In the genomic region with DNA sequence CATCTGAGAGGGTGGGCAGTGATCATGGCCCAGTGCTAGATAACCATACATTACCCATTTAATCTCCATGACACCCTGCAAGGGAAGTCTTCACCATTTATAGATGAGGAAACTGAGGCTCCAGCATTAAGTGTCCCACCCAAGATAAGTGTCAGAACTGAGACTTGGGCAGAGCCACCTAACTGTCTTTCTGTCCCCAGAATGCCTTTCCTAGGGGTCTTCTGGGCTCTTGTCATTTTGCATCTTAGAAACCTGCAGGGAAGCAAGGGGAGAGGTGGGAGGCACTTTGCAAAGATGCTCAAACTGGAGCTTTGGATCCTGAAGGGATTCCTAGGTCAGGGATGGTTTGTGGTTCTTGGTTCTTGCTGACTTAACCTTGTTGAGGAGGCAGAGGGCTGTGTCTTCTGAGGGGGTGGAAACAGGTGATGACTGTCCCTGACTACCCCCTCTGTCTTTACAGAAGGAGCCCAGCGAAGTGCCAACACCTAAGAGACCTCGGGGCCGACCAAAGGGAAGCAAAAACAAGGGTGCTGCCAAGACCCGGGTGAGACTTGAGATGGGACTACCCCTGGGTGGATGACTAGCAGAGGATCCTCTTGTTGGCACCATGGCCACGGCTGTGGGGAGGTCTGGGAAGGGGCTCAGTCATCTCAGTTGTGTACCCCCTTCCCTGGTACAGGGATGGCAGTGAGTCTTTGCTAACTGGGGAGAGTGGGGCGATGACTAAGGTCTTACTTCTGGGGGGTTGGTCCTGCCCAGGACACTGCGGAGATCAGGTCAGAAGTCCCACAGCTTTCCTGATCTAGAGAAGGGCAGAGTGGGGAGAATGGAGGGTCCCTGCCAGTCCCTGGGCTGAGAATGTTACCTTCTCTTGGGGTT, we compare ENCODE assay signal across 8 cellular contexts. TPM values are rescaled to one million over a fixed set of nuclear protein-coding genes. Genes with fewer than 3 reads are reported as not detected.
DNase-seq lines count a peak whose midpoint lies in the region; ATAC-seq and TF ChIP-seq lines count a peak whose summit lies in the region.

No MANE protein-coding gene starts in this region.

- H3K4me1 ChIP-seq in KMS-11 (ENCODE audit: low read depth, poor library complexity, severe bottlenecking) (peaks cover 56% of the 10 kb centered on the region), gastrocnemius medialis (peaks cover 21 to 23% of the 10 kb centered on the region in 2 donors), BE2C (peaks cover 20% of the 10 kb centered on the region)

- no peak overlapping the region for H3K4me3 Mint-ChIP-seq in central memory CD8-positive, alpha-beta T cell

- no peaks in the 10 kb centered on the region for H3K9me3 ChIP-seq in gastrocnemius medialis
- no peaks in the 10 kb centered on the region for H3K9me3 ChIP-seq in BE2C

- no peak overlapping the region for H3K4me2 ChIP-seq in KMS-11

- H3K9me3 Mint-ChIP-seq in central memory CD8-positive, alpha-beta T cell, result no peaks in the 10 kb centered on the region

- peak; percentile 51 for DNase-seq in activated CD8-positive, alpha-beta memory T cell treated with anti-CD3 and anti-CD28 coated beads for 24 hours
- DNase-seq in activated CD8-positive, alpha-beta memory T cell treated with anti-CD3 and anti-CD28 coated beads, Interleukin-2, amount 50 U/mL, for 4 hours, result no peak
- no peak for DNase-seq in central memory CD8-positive, alpha-beta T cell (ENCODE audit: low spot score in 2 of 2)
- no peak for DNase-seq in gastrocnemius medialis
- DNase-seq in NOMO-1 treated with dmso at 0.1 percent for 144 hours (lab: John Stamatoyannopoulos, UW; ENCODE audit: unreplicated experiment), result no peak
- no peak for DNase-seq in NCI-H1694 treated with DMSO at 0.1 percent for 48 hours (lab: John Stamatoyannopoulos, UW)
- no peak for DNase-seq in BE2C

- H3K36me3 ChIP-seq in KMS-11 (ENCODE audit: insufficient read depth) (no peaks in the 10 kb centered on the region; the same call in 1 of the 2 replicates), gastrocnemius medialis (peaks cover 0 to 18% of the 10 kb centered on the region in 2 donors), BE2C (peaks cover 43% of the 10 kb centered on the region)

- H3K4me3 ChIP-seq in KMS-11 (IDR thresholded peaks at IDR 0.05; ENCODE audit: insufficient read depth, low read depth, low read length), result no peak overlapping the region
- no peak overlapping the region for H3K4me3 ChIP-seq in gastrocnemius medialis
- H3K4me3 ChIP-seq in BE2C (ENCODE audit: low read depth, low read length), result no peak overlapping the region

- H3K79me2 ChIP-seq in KMS-11 (ENCODE audit: insufficient read depth, low read depth), result peaks cover 46% of the 10 kb centered on the region

- H3K36me3 Mint-ChIP-seq in central memory CD8-positive, alpha-beta T cell (ENCODE audit: insufficient read depth), result peaks cover 26% of the 10 kb centered on the region

- H2AFZ ChIP-seq in KMS-11 (ENCODE audit: low read depth), result no peak overlapping the region

- H3K27me3 Mint-ChIP-seq in central memory CD8-positive, alpha-beta T cell, result no peaks in the 10 kb centered on the region

- H4K20me1 ChIP-seq in KMS-11 (ENCODE audit: insufficient read depth), result no peaks in the 10 kb centered on the region

- no peak overlapping the region for H3K9ac ChIP-seq in KMS-11

- intact Hi-C loops in gastrocnemius medialis (cut with DNase I; ENCODE audit: low total_unique reads), result no loop called here

- peak overlapping the region; percentile 51 for H3K27ac Mint-ChIP-seq in central memory CD8-positive, alpha-beta T cell (ENCODE audit: low read depth)

- no peak for TF ChIP-seq CTCF in KMS-11 (conservative IDR thresholded peaks at IDR 0.05; ENCODE audit: low read depth, low read length)
- TF ChIP-seq CTCF in gastrocnemius medialis (IDR thresholded peaks at IDR 0.05 in 4 of 5, conservative IDR thresholded peaks at IDR 0.05 in 1 of 5), result no peak
- TF ChIP-seq CTCF in BE2C (IDR thresholded peaks at IDR 0.05; ENCODE audit: low read depth, low read length), result no peak

- TF ChIP-seq POLR2A in gastrocnemius medialis (IDR thresholded peaks at IDR 0.05), result no peak

- peaks cover 64% of the 10 kb centered on the region for H3K4me1 Mint-ChIP-seq in central memory CD8-positive, alpha-beta T cell

- H3K27me3 ChIP-seq in KMS-11 (ENCODE audit: insufficient read depth, low read depth), result no peaks in the 10 kb centered on the region
- no peaks in the 10 kb centered on the region for H3K27me3 ChIP-seq in gastrocnemius medialis
- H3K27me3 ChIP-seq in BE2C, result no peaks in the 10 kb centered on the region

- in situ Hi-C loops in gastrocnemius medialis (cut with MboI; ENCODE audit: low sequenced_read_pairs in 4 of 4), result no loop called here

- ATAC-seq in central memory CD8-positive, alpha-beta T cell (replicated peaks; ENCODE audit: extremely low read depth, poor library complexity, severe bottlenecking), result no peak
- ATAC-seq in gastrocnemius medialis, result no peak

- H3K27ac ChIP-seq in KMS-11 (0 out of 2 replicates have a peak overlapping the region, but pooled peaks have one; percentile 11), gastrocnemius medialis (peak overlapping the region; percentile 89 to 95 (median 92))

RNA-seq across cellular contexts. Expression of gene HMGA1, which starts 5.8 kb away (rescaled TPM):
- 100 to 1,000 TPM in 3 of 4 donors, 10 to 100 TPM in 1; 74.1 to 163 (median 154) TPM for total RNA-seq in gastrocnemius medialis
- 155 TPM for polyA plus RNA-seq in BE2C (2012; ENCODE audit: insufficient read depth, insufficient read length, low read depth)

RNA-seq across cellular contexts. Expression of gene SMIM29, which starts 6.3 kb away (rescaled TPM):
- 10 to 100 TPM; 21.4 to 39.5 (median 33.4) TPM for total RNA-seq in gastrocnemius medialis
- 46.8 TPM for polyA plus RNA-seq in BE2C (2012; ENCODE audit: insufficient read depth, insufficient read length, low read depth)
